ENCODE assay signal across 1 cellular context in genomic region chr19:1247747-1248453, GRCh38.
A peak's percentile ranks its signal among the peaks of the same experiment; 100 is the strongest.
TF ChIP-seq lines count a peak whose summit lies in the region.

No MANE protein-coding gene starts in this region.

TF ChIP-seq in SK-N-SH, 30 proteins besides CTCF, POLR2A, EP300 and RAD21 (continued from another document):
- TF ChIP-seq JUND (IDR thresholded peaks at IDR 0.05) (no peak; the same call in 1 of the 2 replicates), NRF1 (IDR thresholded peaks at IDR 0.05; ENCODE audit: low read depth, low read length) (no peak), PBX3 (IDR thresholded peaks at IDR 0.05) (peak; percentile 30; the same call in 1 of the 2 replicates), USF2 (IDR thresholded peaks at IDR 0.05; ENCODE audit: borderline replicate concordance, low read depth, low read length) (no peak), ZBTB33 (IDR thresholded peaks at IDR 0.05; ENCODE audit: borderline replicate concordance, low read depth) (no peak), TCF12 (IDR thresholded peaks at IDR 0.05) (peak; percentile 46; the same call in 1 of the 2 replicates), RCOR1 (IDR thresholded peaks at IDR 0.05; ENCODE audit: low read length) (no peak), FOXM1 (IDR thresholded peaks at IDR 0.05; ENCODE audit: low read depth) (no peak), SMC3 (IDR thresholded peaks at IDR 0.05; ENCODE audit: low read depth, low read length) (no peak), TAF1 (IDR thresholded peaks at IDR 0.05; ENCODE audit: borderline replicate concordance, low read depth, low read length) (no peak), USF1 (IDR thresholded peaks at IDR 0.05; ENCODE audit: borderline replicate concordance, low read depth) (no peak), YY1 (IDR thresholded peaks at IDR 0.05; ENCODE audit: low read depth) (no peak), SIN3A (IDR thresholded peaks at IDR 0.05; ENCODE audit: borderline replicate concordance, low read depth, low read length) (no peak), CHD2 (IDR thresholded peaks at IDR 0.05; ENCODE audit: low read length, partially characterized antibody) (no peak), MAX (IDR thresholded peaks at IDR 0.05; ENCODE audit: low read depth) (0 out of 2 replicates have a peak, but pooled peaks have one; percentile 12), FOSL2 (IDR thresholded peaks at IDR 0.05; ENCODE audit: borderline replicate concordance, low read depth) (peak; percentile 55; the same call in 1 of the 2 replicates), RFX5 (IDR thresholded peaks at IDR 0.05; ENCODE audit: low read length) (no peak), EZH2phosphoT487 (IDR thresholded peaks at IDR 0.05; ENCODE audit: borderline replicate concordance, low read depth) (no peak), GABPA (IDR thresholded peaks at IDR 0.05; ENCODE audit: low read depth) (no peak), RXRA (IDR thresholded peaks at IDR 0.05; ENCODE audit: borderline replicate concordance, low read depth) (no peak; the same call in 1 of the 2 replicates), ELF1 (IDR thresholded peaks at IDR 0.05) (peak; percentile 10; the same call in 1 of the 2 replicates), NFIC (IDR thresholded peaks at IDR 0.05; ENCODE audit: borderline replicate concordance) (no peak), IRF3 (IDR thresholded peaks at IDR 0.05; ENCODE audit: low read depth, low read length) (no peak), POLR2AphosphoS5 (IDR thresholded peaks at IDR 0.05; ENCODE audit: low read depth, low read length) (no peak)
